23 cellular contexts compared by ENCODE assay signal in the genomic region with DNA sequence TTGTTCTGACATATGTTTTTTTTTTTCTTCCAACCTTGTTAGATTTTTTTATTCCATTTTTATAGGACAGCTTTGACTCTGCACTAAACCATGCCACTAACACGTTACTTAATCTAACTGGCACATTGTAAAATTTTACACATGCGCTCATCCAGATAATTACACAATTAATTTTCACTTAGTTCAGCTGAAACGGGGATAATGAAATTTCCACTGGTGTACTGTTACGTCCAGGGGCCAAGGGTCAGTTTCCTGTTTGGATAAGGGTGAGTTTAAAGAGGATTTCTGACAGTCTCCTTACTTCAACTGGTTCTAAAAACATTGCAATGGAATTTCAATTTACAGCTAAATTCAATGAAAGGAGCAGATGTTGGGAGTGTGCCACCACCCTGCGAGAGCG.
DNase-seq lines count a peak whose midpoint lies in the region; ATAC-seq, FAIRE-seq and TF ChIP-seq lines count a peak whose summit lies in the region.
"Had no signal": no experiment of that assay in that cellular context is flagged by ENCODE, and none has a peak within 500 bp of the region (broad histone marks: within the 10 kb centered on the region; RNA-seq: fewer than 3 reads in every experiment).

No MANE protein-coding gene starts in this region.

- no peak for TF ChIP-seq POLR2A in A549 (IDR thresholded peaks at IDR 0.05; ENCODE audit: low read length)

- WGBS in A549 (ENCODE audit: missing lambda C conversion rate): 78% methylated on average over 6 of the region's 6 CpGs
- 91 to 93% methylated on average over 2 to 6 of the region's 6 CpGs for WGBS in endodermal cell (ENCODE audit: insufficient coverage in 1 of 2, insufficient read length in 1 of 2), 2 experiments

- POLR2A ChIA-PET in A549 (lab: Yijun Ruan, JAX) (no interaction called here), HEK293 (lab: Yijun Ruan, JAX) (no interaction called here)

- H3K4me1 ChIP-seq in A549: peaks cover 3% of the 10 kb centered on the region; the same call in 1 of the 3 replicates
- H3K4me1 ChIP-seq in HEK293 (ENCODE audit: control insufficient read depth, insufficient read depth, low read length): peaks cover 17% of the 10 kb centered on the region
- peaks cover 6% of the 10 kb centered on the region; the same call in 1 of the 2 replicates for H3K4me1 ChIP-seq in SJCRH30
- H3K4me1 ChIP-seq in endodermal cell (ENCODE audit: control insufficient read depth, insufficient read depth, low read length): no peaks in the 10 kb centered on the region
- H3K4me1 ChIP-seq: body of pancreas, left lung had no signal

- H3K36me3 ChIP-seq in HEK293 (ENCODE audit: control insufficient read depth in 2 of 2, insufficient read depth in 1 of 2, low read length in 2 of 2) (no peaks in the 10 kb centered on the region), SJCRH30 (no peaks in the 10 kb centered on the region), endodermal cell (ENCODE audit: control insufficient read depth, insufficient read depth, low read length) (no peaks in the 10 kb centered on the region)
- H3K36me3 ChIP-seq: left lung, WERI-Rb-1 had no signal

- TF ChIP-seq RAD21 in A549 (conservative IDR thresholded peaks at IDR 0.05 in 1 of 2, IDR thresholded peaks at IDR 0.05 in 1 of 2): no peak

- no peak for FAIRE-seq in A549 (lab: Jason Lieb, UNC)
- FAIRE-seq: G401.6, RCC 7860 had no signal

- no peaks in the 10 kb centered on the region for H3K36me3 Mint-ChIP-seq in endodermal cell (ENCODE audit: low read depth)
- H3K36me3 Mint-ChIP-seq in HFFc6 (ENCODE audit: low read depth): no peaks in the 10 kb centered on the region

- H3K27ac ChIP-seq in A549 (no peak overlapping the region), HEK293 (ENCODE audit: extremely low read depth, low read depth, low read length) (no peak overlapping the region), SJCRH30 (no peak overlapping the region), endodermal cell (ENCODE audit: low read depth, low read length) (no peak overlapping the region)
- H3K27ac ChIP-seq: body of pancreas, C4-2B, left lung, WERI-Rb-1 had no signal

- CTCF ChIA-PET in A549 (lab: Yijun Ruan, JAX): interaction anchor here (0.6 to 1.1 kb wide), 2 partner anchors 27 to 553 kb away, joined by 3 read pairs; no protein-coding TSS in a partner anchor
- CTCF ChIA-PET in HEK293 (lab: Yijun Ruan, JAX): interaction anchor here (1.0 kb wide), 1 partner anchor 26 kb away, joined by 3 read pairs; no protein-coding TSS in a partner anchor

- no peak overlapping the region for H3K9ac ChIP-seq in endodermal cell (ENCODE audit: extremely low read depth, low read length, poor library complexity, severe bottlenecking)
- H3K9ac ChIP-seq: SK-N-SH had no signal

- no peak overlapping the region for H3K4me3 Mint-ChIP-seq in endodermal cell
- no peak overlapping the region for H3K4me3 Mint-ChIP-seq in HFFc6

- H3K4me1 Mint-ChIP-seq in endodermal cell: peaks cover 12% of the 10 kb centered on the region
- H3K4me1 Mint-ChIP-seq in HFFc6 (ENCODE audit: low read depth): peaks cover 15% of the 10 kb centered on the region

- H3K9me3 Mint-ChIP-seq in endodermal cell (no peaks in the 10 kb centered on the region), HFFc6 (no peaks in the 10 kb centered on the region)

- no peak for ATAC-seq in A549
- ATAC-seq: body of pancreas, left lung, mucosa of descending colon had no signal

- H3K27me3 ChIP-seq in SJCRH30 (no peaks in the 10 kb centered on the region), endodermal cell (ENCODE audit: control insufficient read depth, insufficient read depth, low read length, poor library complexity, severe bottlenecking) (no peaks in the 10 kb centered on the region)
- H3K27me3 ChIP-seq: body of pancreas, left lung had no signal

- H3K27me3 Mint-ChIP-seq in endodermal cell (ENCODE audit: insufficient read depth): no peaks in the 10 kb centered on the region
- peaks cover under 1% of the 10 kb centered on the region; the same call in 1 of the 2 replicates for H3K27me3 Mint-ChIP-seq in HFFc6 (ENCODE audit: insufficient read depth)

- no peaks in the 10 kb centered on the region for H3K9me3 ChIP-seq in A549
- no peaks in the 10 kb centered on the region for H3K9me3 ChIP-seq in HEK293 (ENCODE audit: control insufficient read depth, insufficient read depth, low read depth, low read length)
- no peaks in the 10 kb centered on the region for H3K9me3 ChIP-seq in SJCRH30 (replicated peaks)
- no peaks in the 10 kb centered on the region for H3K9me3 ChIP-seq in endodermal cell (ENCODE audit: control insufficient read depth, low read length)
- H3K9me3 ChIP-seq: body of pancreas, left lung, mucosa of descending colon, SK-N-SH had no signal

- no peak for TF ChIP-seq CTCF in A549 (IDR thresholded peaks at IDR 0.05)
- TF ChIP-seq CTCF in HEK293 (tag by site-specific recombination; IDR thresholded peaks at IDR 0.05): no peak
- TF ChIP-seq CTCF in endodermal cell (conservative IDR thresholded peaks at IDR 0.05): no peak
- no peak for TF ChIP-seq CTCF in HFFc6 (IDR thresholded peaks at IDR 0.05)

- H3K4me3 ChIP-seq in A549 (no peak overlapping the region), HEK293 (ENCODE audit: low read depth, low read length) (no peak overlapping the region), SJCRH30 (no peak overlapping the region), endodermal cell (ENCODE audit: low read length) (no peak overlapping the region)
- H3K4me3 ChIP-seq: body of pancreas, left lung, mucosa of descending colon had no signal

- no peak for DNase-seq in A549 (ENCODE audit: low read depth in 1 of 2, low spot score in 1 of 2)
- DNase-seq in SJCRH30: peak; percentile 9 to 43
- peak; percentile 87 for DNase-seq in left kidney (ENCODE audit: low read depth, low spot score)
- DNase-seq in endodermal cell: no peak
- no peak for DNase-seq in HFFc6
- DNase-seq in activated T-cell treated with anti-CD3 and anti-CD28 coated beads, Interleukin-2, amount 50 U/mL, for 48 hours: no peak
- DNase-seq: activated CD8-positive, alpha-beta memory T cell treated with anti-CD3 and anti-CD28 coated beads, Interleukin-2, amount 50 U/mL, for 4 hours; activated effector memory CD4-positive, alpha-beta T cell treated with anti-CD3 and anti-CD28 coated beads, Interleukin-2, amount 50 U/mL, for 16 hours; body of pancreas; glutamatergic neuron; GOT3; left lung; MM.1S; mucosa of descending colon; NCI-H1930; NCI-H226; NK-92 treated with Interleukin-12 subunit alpha and Interleukin-12 subunit beta, amount 100 ng/mL, for 24 hours; SK-N-SH; WERI-Rb-1 had no signal

- TF ChIP-seq EP300 in A549 (IDR thresholded peaks at IDR 0.05): no peak

- no peak overlapping the region for H3K27ac Mint-ChIP-seq in endodermal cell
- no peak overlapping the region for H3K27ac Mint-ChIP-seq in HFFc6

- peak overlapping the region; percentile 21; the same call in 1 of the 3 replicates for H3K4me2 ChIP-seq in A549
- H3K4me2 ChIP-seq: SK-N-SH had no signal

TF ChIP-seq in A549, 52 proteins besides CTCF, POLR2A, EP300 and RAD21 (continues in another document):
- no peak for TF ChIP-seq NFE2L2 (conservative IDR thresholded peaks at IDR 0.05; ENCODE audit: low read length)
- no peak for TF ChIP-seq ZFP36 (IDR thresholded peaks at IDR 0.05; ENCODE audit: borderline replicate concordance, partially characterized antibody)
- no peak for TF ChIP-seq NPAS2 (CRISPR knock-in tag; IDR thresholded peaks at IDR 0.05; ENCODE audit: borderline replicate concordance)
- TF ChIP-seq, protein P1, sequence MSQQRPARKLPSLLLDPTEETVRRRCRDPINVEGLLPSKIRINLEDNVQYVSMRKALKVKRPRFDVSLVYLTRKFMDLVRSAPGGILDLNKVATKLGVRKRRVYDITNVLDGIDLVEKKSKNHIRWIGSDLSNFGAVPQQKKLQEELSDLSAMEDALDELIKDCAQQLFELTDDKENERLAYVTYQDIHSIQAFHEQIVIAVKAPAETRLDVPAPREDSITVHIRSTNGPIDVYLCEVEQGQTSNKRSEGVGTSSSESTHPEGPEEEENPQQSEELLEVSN (IDR thresholded peaks at IDR 0.05; ENCODE audit: borderline replicate concordance, low read depth): no peak
- TF ChIP-seq HOXA7 (CRISPR knock-in tag; IDR thresholded peaks at IDR 0.05): no peak
- TF ChIP-seq, protein P2, sequence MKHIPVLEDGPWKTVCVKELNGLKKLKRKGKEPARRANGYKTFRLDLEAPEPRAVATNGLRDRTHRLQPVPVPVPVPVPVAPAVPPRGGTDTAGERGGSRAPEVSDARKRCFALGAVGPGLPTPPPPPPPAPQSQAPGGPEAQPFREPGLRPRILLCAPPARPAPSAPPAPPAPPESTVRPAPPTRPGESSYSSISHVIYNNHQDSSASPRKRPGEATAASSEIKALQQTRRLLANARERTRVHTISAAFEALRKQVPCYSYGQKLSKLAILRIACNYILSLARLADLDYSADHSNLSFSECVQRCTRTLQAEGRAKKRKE (CRISPR knock-in tag; IDR thresholded peaks at IDR 0.05; ENCODE audit: low read depth): no peak
- TF ChIP-seq ZNF302 (CRISPR knock-in tag; IDR thresholded peaks at IDR 0.05): no peak

TF ChIP-seq in HEK293, 187 proteins besides CTCF, POLR2A, EP300 and RAD21 (continues in another document):
- TF ChIP-seq, protein P3, sequence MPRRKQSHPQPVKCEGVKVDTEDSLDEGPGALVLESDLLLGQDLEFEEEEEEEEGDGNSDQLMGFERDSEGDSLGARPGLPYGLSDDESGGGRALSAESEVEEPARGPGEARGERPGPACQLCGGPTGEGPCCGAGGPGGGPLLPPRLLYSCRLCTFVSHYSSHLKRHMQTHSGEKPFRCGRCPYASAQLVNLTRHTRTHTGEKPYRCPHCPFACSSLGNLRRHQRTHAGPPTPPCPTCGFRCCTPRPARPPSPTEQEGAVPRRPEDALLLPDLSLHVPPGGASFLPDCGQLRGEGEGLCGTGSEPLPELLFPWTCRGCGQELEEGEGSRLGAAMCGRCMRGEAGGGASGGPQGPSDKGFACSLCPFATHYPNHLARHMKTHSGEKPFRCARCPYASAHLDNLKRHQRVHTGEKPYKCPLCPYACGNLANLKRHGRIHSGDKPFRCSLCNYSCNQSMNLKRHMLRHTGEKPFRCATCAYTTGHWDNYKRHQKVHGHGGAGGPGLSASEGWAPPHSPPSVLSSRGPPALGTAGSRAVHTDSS (tag by site-specific recombination; IDR thresholded peaks at IDR 0.05): 0 out of 2 replicates have a peak, but pooled peaks have one; percentile 26
- TF ChIP-seq ZEB2 (tag by site-specific recombination; IDR thresholded peaks at IDR 0.05): peak; percentile 70
- TF ChIP-seq OVOL3 (tag by site-specific recombination; IDR thresholded peaks at IDR 0.05): peak; percentile 80
- peak; percentile 72; the same call in 1 of the 2 replicates for TF ChIP-seq MZF1 (tag by site-specific recombination; IDR thresholded peaks at IDR 0.05; ENCODE audit: borderline replicate concordance)
- 0 out of 2 replicates have a peak, but pooled peaks have one; percentile 62 for TF ChIP-seq KLF16 (tag by site-specific recombination; IDR thresholded peaks at IDR 0.05)
- TF ChIP-seq ZXDB (tag by site-specific recombination; IDR thresholded peaks at IDR 0.05): peak; percentile 84

Comparison
In these comparisons a context has a peak if more than half of its experiments do, and no peak if none do; other contexts are left out.
1. DNase-seq: peak in SJCRH30 (2 of 2) and left kidney (single experiment); none in A549 (0 of 2), endodermal cell (single experiment), HFFc6 (single experiment) and activated T-cell treated with anti-CD3 and anti-CD28 coated beads, Interleukin-2, amount 50 U/mL, for 48 hours (0 of 2).